In the genomic region with DNA sequence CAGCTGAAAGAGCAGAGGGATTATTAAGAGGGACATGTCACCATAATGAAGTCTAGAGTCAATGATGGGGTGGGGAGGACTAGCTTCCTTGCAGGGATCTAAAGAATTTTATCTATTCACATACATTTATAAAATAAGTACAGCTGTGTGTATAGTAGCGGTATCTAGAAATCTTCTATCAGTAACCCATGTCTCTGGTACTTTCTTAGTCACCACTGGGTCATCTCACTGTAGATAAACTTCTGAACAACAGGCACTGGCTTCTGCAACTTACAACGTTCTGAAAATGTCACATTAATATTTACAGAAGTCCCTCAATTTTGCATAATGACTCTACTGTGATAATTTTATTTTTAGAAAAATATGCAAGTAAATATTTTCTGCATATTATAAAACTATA, we compare ENCODE assay signal across 23 cellular contexts.
"Had no signal": no experiment of that assay in that cellular context is flagged by ENCODE, and none has a peak within 500 bp of the region (broad histone marks: within the 10 kb centered on the region; RNA-seq: fewer than 3 reads in every experiment).

No MANE protein-coding gene starts in this region.

- H3K9me3 ChIP-seq: body of pancreas, esophagus squamous epithelium had no signal

- H3K27me3 ChIP-seq: body of pancreas, esophagus squamous epithelium had no signal

- H3K27ac ChIP-seq: body of pancreas, esophagus squamous epithelium had no signal

- H3K4me3 ChIP-seq: body of pancreas, esophagus squamous epithelium had no signal

- H3K36me3 ChIP-seq: esophagus squamous epithelium had no signal

- H3K4me1 ChIP-seq: body of pancreas, esophagus squamous epithelium had no signal

- DNase-seq: activated CD4-positive, alpha-beta T cell treated with anti-CD3 and anti-CD28 coated beads for 1 hour; activated CD4-positive, alpha-beta T cell treated with anti-CD3 and anti-CD28 coated beads for 48 hours; activated CD4-positive, alpha-beta T cell treated with anti-CD3 and anti-CD28 coated beads, Interleukin-2, amount 50 U/mL, for 1 hour; activated CD4-positive, alpha-beta T cell treated with anti-CD3 and anti-CD28 coated beads, Interleukin-2, amount 50 U/mL, for 48 hours; activated CD8-positive, alpha-beta memory T cell treated with anti-CD3 and anti-CD28 coated beads for 24 hours; activated CD8-positive, alpha-beta T cell treated with anti-CD3 and anti-CD28 coated beads for 36 hours; activated effector memory CD4-positive, alpha-beta T cell treated with Interleukin-2 at 50 U/mL for 16 hours; activated gamma-delta T cell treated with Interleukin-2 at 50 U/mL for 16 hours; activated naive CD4-positive, alpha-beta T cell treated with anti-CD3 and anti-CD28 coated beads, Interleukin-2, amount 50 U/mL, for 16 hours; activated naive CD4-positive, alpha-beta T cell treated with Interleukin-2 at 50 U/mL for 16 hours; activated T-cell treated with anti-CD3 and anti-CD28 coated beads, Interleukin-2, amount 50 U/mL, for 4 hours; amniotic stem cell; anterior cingulate cortex; body of pancreas; cortex of kidney; dermis blood vessel endothelial cell; effector CD4-positive, alpha-beta T cell; effector memory CD8-positive, alpha-beta T cell; esophagus squamous epithelium; foreskin fibroblast; T-helper 1 cell; T-helper 17 cell; T1000 had no signal
